9 cellular contexts compared by ENCODE assay signal in the genomic region with DNA sequence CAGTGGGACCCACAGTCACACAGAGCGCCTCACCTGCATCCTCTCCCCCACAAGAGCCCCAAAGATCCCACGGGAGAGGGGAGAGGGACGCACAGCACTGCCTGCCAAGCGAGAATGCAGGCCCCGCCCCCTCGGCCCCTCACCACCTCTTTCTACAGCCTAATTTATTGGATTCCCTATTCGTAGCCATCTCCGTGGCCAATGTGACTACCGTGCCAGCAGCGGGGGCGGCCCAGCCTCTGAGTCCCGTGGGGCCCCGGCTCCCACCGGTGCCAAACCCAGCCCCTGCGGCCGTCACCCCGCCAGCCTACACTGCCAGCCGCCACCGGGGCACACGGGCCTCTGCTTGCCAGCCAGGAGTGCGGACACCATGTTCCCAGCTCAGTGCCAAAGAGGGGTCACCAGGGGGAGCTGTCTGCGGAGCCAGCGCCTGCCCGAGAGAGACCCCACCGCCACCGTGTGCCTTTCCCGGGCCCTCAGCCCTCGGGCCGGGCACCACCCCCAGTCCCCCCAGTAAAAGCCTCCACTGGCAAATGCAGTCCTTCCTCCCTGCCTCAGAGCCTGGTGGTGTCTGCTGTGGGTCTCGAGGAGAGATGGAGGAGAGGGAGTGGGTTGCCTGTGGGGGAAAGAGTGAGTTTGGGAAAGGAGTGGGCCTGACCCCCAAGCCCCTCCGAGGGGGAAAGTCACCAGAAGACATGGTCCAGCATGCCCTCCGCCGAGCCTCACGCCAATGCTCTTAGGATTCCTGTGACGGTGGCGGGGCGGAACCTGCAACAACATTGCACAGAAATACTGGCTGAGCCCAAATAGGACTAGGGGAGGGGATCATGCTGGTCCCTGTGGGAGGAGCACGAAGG. TPM values are rescaled to one million over a fixed set of nuclear protein-coding genes. Genes with fewer than 3 reads are reported as not detected.
DNase-seq lines count a peak whose midpoint lies in the region; ATAC-seq and TF ChIP-seq lines count a peak whose summit lies in the region.
"Had no signal": no experiment of that assay in that cellular context is flagged by ENCODE, and none has a peak within 500 bp of the region (broad histone marks: within the 10 kb centered on the region; RNA-seq: fewer than 3 reads in every experiment).

No MANE protein-coding gene starts in this region.

- H3K9me2 ChIP-seq in hepatocyte (replicated peaks; ENCODE audit: insufficient read depth) = no peaks in the 10 kb centered on the region

- 13 to 14% methylated on average over 23 to 38 of the region's 38 CpGs for WGBS in heart right ventricle, 2 donors
- WGBS in heart left ventricle, 4 donors = 14 to 38% (median 24%) methylated on average over 36 to 38 of the region's 38 CpGs
- 58% methylated on average over 32 of the region's 38 CpGs for WGBS in hepatocyte (ENCODE audit: low lambda C conversion rate, missing lambda C conversion rate)

- H3K9me3 ChIP-seq in heart right ventricle (no peaks in the 10 kb centered on the region), heart left ventricle (peaks cover 0 to 5% (median 0%) of the 10 kb centered on the region in 12 donors), hepatocyte (ENCODE audit: low read depth) (no peaks in the 10 kb centered on the region)

- ATAC-seq in heart right ventricle = peak in 1 of 8 donors; percentile 25
- no peak for ATAC-seq in heart left ventricle
- ATAC-seq in GM21529 (IDR thresholded peaks at IDR 0.05; ENCODE audit: unreplicated experiment) = no peak

- DNase-seq in heart right ventricle (no peak), heart left ventricle (no peak), hepatocyte (ENCODE audit: low spot score) (no peak), ureter (ENCODE audit: low spot score) (peak; percentile 52), NCI-H2081 (lab: John Stamatoyannopoulos, UW) (no peak)
- DNase-seq: activated T-cell treated with anti-CD3 and anti-CD28 coated beads, Interleukin-2, amount 50 U/mL, for 24 hours; NCI-H187 had no signal

- H3K36me3 ChIP-seq in heart right ventricle = peaks cover 0 to 12% (median 0%) of the 10 kb centered on the region in 9 donors
- H3K36me3 ChIP-seq in heart left ventricle = peaks cover 0 to 4% (median 0%) of the 10 kb centered on the region in 9 donors
- H3K36me3 ChIP-seq in hepatocyte (replicated peaks; ENCODE audit: insufficient read depth, low read depth) = no peaks in the 10 kb centered on the region

- peak overlapping the region; percentile 68 for H3K4me2 ChIP-seq in hepatocyte

- H2AFZ ChIP-seq in hepatocyte = no peak overlapping the region

- TF ChIP-seq POLR2A in heart left ventricle (IDR thresholded peaks at IDR 0.05) = no peak

- H4K20me1 ChIP-seq in hepatocyte (ENCODE audit: insufficient read depth, poor library complexity, severe bottlenecking) = no peaks in the 10 kb centered on the region

- no peaks in the 10 kb centered on the region for H3K79me2 ChIP-seq in hepatocyte

- H3K4me1 ChIP-seq in heart right ventricle (peaks cover 0 to 6% (median 0%) of the 10 kb centered on the region in 9 donors), heart left ventricle (peaks cover 0 to 6% (median 0%) of the 10 kb centered on the region in 12 donors), hepatocyte (ENCODE audit: insufficient read depth) (no peaks in the 10 kb centered on the region)

- H3K27ac ChIP-seq in heart right ventricle = no peak overlapping the region
- H3K27ac ChIP-seq in heart left ventricle = peak overlapping the region in 1 of 12 donors; percentile 71
- H3K27ac ChIP-seq in hepatocyte = no peak overlapping the region

- intact Hi-C loops in heart right ventricle (cut with DNase I) = no loop called here
- intact Hi-C loops in heart left ventricle (cut with DNase I) = no loop called here

- TF ChIP-seq CTCF in heart right ventricle (IDR thresholded peaks at IDR 0.05) = peak in 7 of 9 donors; percentile 12 to 28 (median 25)
- TF ChIP-seq CTCF in heart left ventricle (IDR thresholded peaks at IDR 0.05) = peak in 4 of 12 donors; percentile 19 to 29 (median 23)
- peak; percentile 20 for TF ChIP-seq CTCF in hepatocyte (IDR thresholded peaks at IDR 0.05; ENCODE audit: poor library complexity)

- H3K27me3 ChIP-seq in heart right ventricle = peaks cover 0 to 32% (median 0%) of the 10 kb centered on the region in 7 donors
- peaks cover 0 to 7% (median 0%) of the 10 kb centered on the region in 9 donors for H3K27me3 ChIP-seq in heart left ventricle
- H3K27me3 ChIP-seq in hepatocyte = no peaks in the 10 kb centered on the region

- peak overlapping the region in 1 of 10 donors; percentile 17 for H3K4me3 ChIP-seq in heart right ventricle
- H3K4me3 ChIP-seq in heart left ventricle = no peak overlapping the region
- H3K4me3 ChIP-seq in hepatocyte = no peak overlapping the region

RNA-seq across cellular contexts. Expression of a gene that starts 19.6 kb away (rescaled TPM):
- total RNA-seq in heart right ventricle (1 to 10 TPM; 2.1 to 5.8 (median 4.3) TPM), heart left ventricle (1 to 10 TPM; 1.6 to 8.6 (median 3.5) TPM), hepatocyte (0.27 and 1.4 TPM in 2 replicates), ureter (42.8 TPM)
- polyA plus RNA-seq in heart right ventricle (1 to 10 TPM; 1.1 to 8.1 TPM), heart left ventricle (1 to 10 TPM in 1 of 2 donors, under 1 TPM in 1; 0.51 to 2.8 TPM), hepatocyte (0.87 and 5.7 TPM in 2 replicates)
- total RNA-seq: CD4-positive, alpha-beta memory T cell had no signal
- polyA plus RNA-seq: CD4-positive, alpha-beta memory T cell had no signal

RNA-seq across cellular contexts. Expression of a gene that starts 19.8 kb away (rescaled TPM):
- total RNA-seq in heart right ventricle = 10 to 100 TPM; 11.0 to 24.2 (median 14.4) TPM
- 10 to 100 TPM in 1 of 2 donors, 1 to 10 TPM in 1; 9.3 to 15.3 TPM for polyA plus RNA-seq in heart right ventricle
- total RNA-seq in heart left ventricle = 10 to 100 TPM; 13.5 to 25.6 (median 17.6) TPM
- polyA plus RNA-seq in heart left ventricle = 10 to 100 TPM; 12.9 to 13.5 TPM
- 8.3 and 10.5 TPM in 2 replicates for total RNA-seq in hepatocyte
- 14.2 and 14.8 TPM in 2 replicates for polyA plus RNA-seq in hepatocyte
- total RNA-seq in ureter = 15.1 TPM

RNA-seq across cellular contexts. Expression of a gene that starts 20.3 kb away (rescaled TPM):
- total RNA-seq in heart right ventricle = 100 to 1,000 TPM in 3 of 10 donors, 10 to 100 TPM in 7; 70.2 to 140 (median 85.4) TPM
- 100 to 1,000 TPM in 1 of 2 donors, 10 to 100 TPM in 1; 82.2 to 164 TPM for polyA plus RNA-seq in heart right ventricle
- total RNA-seq in heart left ventricle = 100 to 1,000 TPM in 5 of 9 donors, 10 to 100 TPM in 4; 59.9 to 162 (median 102) TPM
- polyA plus RNA-seq in heart left ventricle = 100 to 1,000 TPM in 1 of 2 donors, 10 to 100 TPM in 1; 87.7 to 158 TPM
- 146 and 227 TPM in 2 replicates for total RNA-seq in hepatocyte
- 343 and 351 TPM in 2 replicates for polyA plus RNA-seq in hepatocyte
- total RNA-seq in ureter = 315 TPM

RNA-seq across cellular contexts. Expression of a gene that starts 36.4 kb away (rescaled TPM):
- 10 to 100 TPM; 20.3 to 52.7 (median 44.8) TPM for total RNA-seq in heart right ventricle
- 10 to 100 TPM in 1 of 2 donors, 1 to 10 TPM in 1; 9.9 to 52.2 TPM for polyA plus RNA-seq in heart right ventricle
- total RNA-seq in heart left ventricle = 10 to 100 TPM; 31.9 to 49.7 (median 38.9) TPM
- 10 to 100 TPM in 1 of 2 donors, 1 to 10 TPM in 1; 8.8 to 39.8 TPM for polyA plus RNA-seq in heart left ventricle
- total RNA-seq in hepatocyte = 0.08 and 0.20 TPM in 2 replicates
- 0.32 and 0.89 TPM in 2 replicates for polyA plus RNA-seq in hepatocyte
- 2.7 TPM for total RNA-seq in ureter
- total RNA-seq: CD4-positive, alpha-beta memory T cell had no signal
- polyA plus RNA-seq: CD4-positive, alpha-beta memory T cell had no signal

RNA-seq across cellular contexts. Expression of a gene that starts 49.7 kb away (rescaled TPM):
- total RNA-seq in heart right ventricle = 10 to 100 TPM; 58.7 to 86.9 (median 74.5) TPM
- polyA plus RNA-seq in heart right ventricle = 10 to 100 TPM; 73.4 to 97.2 TPM
- total RNA-seq in heart left ventricle = 100 to 1,000 TPM in 2 of 9 donors, 10 to 100 TPM in 7; 58.1 to 162 (median 71.2) TPM
- polyA plus RNA-seq in heart left ventricle = 10 to 100 TPM; 76.5 to 78.6 TPM
- total RNA-seq in hepatocyte = 35.4 and 35.8 TPM in 2 replicates
- 60.0 and 74.3 TPM in 2 replicates for polyA plus RNA-seq in hepatocyte
- 57.0 TPM for total RNA-seq in ureter
